ENCODE assay signal across 8 cellular contexts in the genomic region with DNA sequence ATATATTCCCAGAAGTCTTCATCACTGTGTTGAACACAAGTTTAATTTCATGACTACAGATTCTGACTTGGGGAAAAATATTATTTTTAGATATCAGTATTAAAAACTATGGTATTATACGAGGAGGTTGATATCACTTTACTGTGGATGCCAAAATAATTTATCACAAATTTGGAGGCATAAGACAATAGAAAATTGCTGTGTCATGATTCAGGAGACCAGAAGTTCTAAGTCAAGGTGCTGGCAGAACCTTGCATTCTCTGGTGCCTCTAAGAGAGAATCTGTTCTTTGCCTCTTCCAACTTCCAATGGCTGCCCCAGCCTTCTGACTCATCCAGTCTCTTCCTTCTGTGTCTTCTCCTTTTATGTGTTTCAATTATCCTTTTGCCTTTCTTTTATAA.
"Had no signal": no experiment of that assay in that cellular context is flagged by ENCODE, and none has a peak within 500 bp of the region (broad histone marks: within the 10 kb centered on the region; RNA-seq: fewer than 3 reads in every experiment).

No MANE protein-coding gene starts in this region.

- H3K4me3 ChIP-seq: GM12878 had no signal

- ATAC-seq: GM12878 had no signal

- DNase-seq: GDM1, GF-D8 had no signal

- FAIRE-seq: G401.6, GM12878, GM12891, GM12892, GM18507, GM19239 had no signal
